14 cellular contexts compared by ENCODE assay signal in the genomic region with DNA sequence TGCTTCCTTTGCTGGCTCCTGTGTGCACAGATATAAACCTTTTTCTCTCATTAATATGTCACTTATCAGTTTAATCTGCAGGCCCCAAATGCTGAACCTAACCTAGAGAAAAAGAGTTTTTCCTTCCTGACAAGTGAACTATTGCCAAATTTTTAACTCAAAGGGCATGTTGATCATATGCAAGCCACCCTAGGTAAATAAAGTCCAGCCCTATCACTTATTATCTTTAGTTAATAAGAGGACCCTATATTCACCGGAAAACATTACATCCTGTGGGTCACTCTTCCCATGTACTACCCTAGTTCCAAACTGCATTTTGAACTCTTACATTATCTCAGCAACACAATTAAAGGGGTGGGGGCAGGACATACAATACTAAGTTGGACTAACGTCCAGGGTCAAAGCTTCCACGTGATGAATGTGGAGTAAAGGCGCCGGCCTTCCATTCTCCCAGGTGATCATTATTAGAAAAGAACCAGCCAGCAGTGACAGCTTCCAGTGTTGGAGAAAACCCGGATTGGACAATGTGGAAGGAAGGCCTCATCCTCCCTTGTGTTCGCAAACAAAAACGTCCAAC.
DNase-seq lines count a peak whose midpoint lies in the region; ATAC-seq and TF ChIP-seq lines count a peak whose summit lies in the region.
"Had no signal": no experiment of that assay in that cellular context is flagged by ENCODE, and none has a peak within 500 bp of the region (broad histone marks: within the 10 kb centered on the region; RNA-seq: fewer than 3 reads in every experiment).

No MANE protein-coding gene starts in this region.

- TF ChIP-seq CTCF in MM.1S (IDR thresholded peaks at IDR 0.05; ENCODE audit: low read length), result no peak
- TF ChIP-seq CTCF in chondrocyte (IDR thresholded peaks at IDR 0.05), result no peak
- no peak for TF ChIP-seq CTCF in mucosa of descending colon (IDR thresholded peaks at IDR 0.05)
- no peak for TF ChIP-seq CTCF in transverse colon (IDR thresholded peaks at IDR 0.05)

- TF ChIP-seq EP300 in transverse colon (IDR thresholded peaks at IDR 0.05; ENCODE audit: low read depth), result no peak

- intact Hi-C loops in mucosa of descending colon (cut with DNase I, micrococcal nuclease) (no loop called here), transverse colon (cut with DNase I; ENCODE audit: low total_unique reads) (no loop called here)

- no peaks in the 10 kb centered on the region for H3K27me3 Mint-ChIP-seq in chondrocyte (ENCODE audit: low read depth)

- H3K9ac ChIP-seq in MM.1S (ENCODE audit: low read length), result no peak overlapping the region; the same call in 1 of the 2 replicates

- H3K27me3 ChIP-seq in MM.1S (replicated peaks; ENCODE audit: insufficient read depth, low read length) (no peaks in the 10 kb centered on the region), transverse colon (no peaks in the 10 kb centered on the region)
- H3K27me3 ChIP-seq: dorsolateral prefrontal cortex had no signal

- peak overlapping the region; percentile 61 for H3K4me2 ChIP-seq in MM.1S (ENCODE audit: low read depth, low read length)

- H3K79me2 ChIP-seq in MM.1S (ENCODE audit: low read length), result peaks cover 89% of the 10 kb centered on the region

- no peak overlapping the region for H3K4me3 Mint-ChIP-seq in chondrocyte (ENCODE audit: unreplicated experiment)

- H3K4me3 ChIP-seq in MM.1S (ENCODE audit: low read length) (peak overlapping the region; percentile 27), mucosa of descending colon (no peak overlapping the region), transverse colon (no peak overlapping the region)
- H3K4me3 ChIP-seq: dorsolateral prefrontal cortex had no signal

- peaks cover 81% of the 10 kb centered on the region for H3K4me1 Mint-ChIP-seq in chondrocyte (ENCODE audit: low read depth)

- H3K9me3 ChIP-seq in MM.1S (replicated peaks; ENCODE audit: insufficient read depth, low read length), result no peaks in the 10 kb centered on the region
- H3K9me3 ChIP-seq in mucosa of descending colon, result no peaks in the 10 kb centered on the region
- H3K9me3 ChIP-seq in transverse colon, result no peaks in the 10 kb centered on the region

- peaks cover 28% of the 10 kb centered on the region for H3F3A ChIP-seq in MM.1S (ENCODE audit: insufficient read depth, low read length)

- DNase-seq in MM.1S (no peak), chondrocyte (ENCODE audit: low spot score) (no peak), mucosa of descending colon (peak in 1 of 3 donors; percentile 12), transverse colon (no peak), amygdala (lab: John Stamatoyannopoulos, UW) (no peak)
- DNase-seq: activated naive CD4-positive, alpha-beta T cell; dorsolateral prefrontal cortex; left ventricle myocardium superior; NCI-H2029 treated with DMSO at 0.1 percent for 48 hours; NCI-H524 treated with DMSO at 0.1 percent for 48 hours; SW 1271 had no signal

- H3K4me1 ChIP-seq in MM.1S (ENCODE audit: low read length) (peaks cover 44% of the 10 kb centered on the region), mucosa of descending colon (ENCODE audit: low read depth) (peaks cover 37% of the 10 kb centered on the region), transverse colon (peaks cover 31 to 90% (median 47%) of the 10 kb centered on the region in 4 donors)

- peaks cover 36% of the 10 kb centered on the region for H4K20me1 ChIP-seq in MM.1S (ENCODE audit: insufficient read depth, low read length)

- H3K27ac Mint-ChIP-seq in chondrocyte (ENCODE audit: unreplicated experiment), result peak overlapping the region; percentile 22

- H3K9me3 Mint-ChIP-seq in chondrocyte (ENCODE audit: low read depth), result no peaks in the 10 kb centered on the region

- H3K27ac ChIP-seq in MM.1S (ENCODE audit: low read length), result peak overlapping the region; percentile 89; the same call in 1 of the 2 replicates
- H3K27ac ChIP-seq in transverse colon, result peak overlapping the region; percentile 13 to 55 (median 32)

- no peak overlapping the region for H2AFZ ChIP-seq in MM.1S (ENCODE audit: low read length)

- TF ChIP-seq POLR2A in transverse colon (IDR thresholded peaks at IDR 0.05), result no peak

- peaks cover 1% of the 10 kb centered on the region for H3K36me3 Mint-ChIP-seq in chondrocyte (ENCODE audit: low read depth)

- H3K36me3 ChIP-seq in MM.1S (replicated peaks; ENCODE audit: insufficient read depth, low read length) (no peaks in the 10 kb centered on the region), mucosa of descending colon (ENCODE audit: low read depth) (peaks cover under 1% of the 10 kb centered on the region), transverse colon (no peaks in the 10 kb centered on the region)

- ATAC-seq in mucosa of descending colon (peak; percentile 37), HG03432 (IDR thresholded peaks at IDR 0.05; ENCODE audit: unreplicated experiment) (no peak), GM18907 (IDR thresholded peaks at IDR 0.05; ENCODE audit: unreplicated experiment) (no peak)
- ATAC-seq: left ventricle myocardium superior, Panc1 had no signal

- in situ Hi-C loops in transverse colon (cut with MboI; ENCODE audit: low pct_ligation_motif_present in 1 of 4, low pct_unique_long_range_greater_than_20kb in 1 of 4, low sequenced_read_pairs in 3 of 4), result loop anchor here in 1 of 4 donors (10.0 kb wide), 1 partner anchor 85 kb away; a partner anchor contains a TSS

- 69 to 74% methylated on average over 3 to 8 of the region's 8 CpGs for WGBS in transverse colon (ENCODE audit: low coverage in 1 of 2), 2 donors

- H3K9me2 ChIP-seq in MM.1S (replicated peaks; ENCODE audit: insufficient read depth, low read length), result no peaks in the 10 kb centered on the region
